Comparison of ENCODE assay signal across 9 cellular contexts in genomic region chr2:227482638-227483340, GRCh38. TPM values are rescaled to one million over a fixed set of nuclear protein-coding genes. Genes with fewer than 3 reads are reported as not detected.
DNase-seq lines count a peak whose midpoint lies in the region; ATAC-seq and TF ChIP-seq lines count a peak whose summit lies in the region.
"Had no signal": no experiment of that assay in that cellular context is flagged by ENCODE, and none has a peak within 500 bp of the region (broad histone marks: within the 10 kb centered on the region; RNA-seq: fewer than 3 reads in every experiment).

No MANE protein-coding gene starts in this region.

- no peak for TF ChIP-seq EP300 in stomach (IDR thresholded peaks at IDR 0.05)

- peak; percentile 61 to 72 for ATAC-seq in activated CD4-positive, CD25-positive, alpha-beta regulatory T cell treated with anti-CD3 and anti-CD28 coated beads, Interleukin-2, amount 50 U/mL, for 24 hours
- ATAC-seq in HG02840 (IDR thresholded peaks at IDR 0.05; ENCODE audit: low FRiP score, unreplicated experiment) (peak; percentile 85), natural killer cell (no peak), right cardiac atrium (no peak)

- no peak for DNase-seq in activated CD4-positive, CD25-positive, alpha-beta regulatory T cell treated with anti-CD3 and anti-CD28 coated beads, Interleukin-2, amount 50 U/mL, for 72 hours
- DNase-seq in NOMO-1 treated with DMSO at 0.1 percent for 48 hours (lab: John Stamatoyannopoulos, UW; ENCODE audit: unreplicated experiment) = peak; percentile 91
- no peak for DNase-seq in natural killer cell
- no peak for DNase-seq in ascending aorta (ENCODE audit: low spot score in 2 of 2)
- DNase-seq in right cardiac atrium = no peak
- DNase-seq in stomach = no peak
- DNase-seq: upper lobe of left lung had no signal

- H3K27ac ChIP-seq in ascending aorta (no peak overlapping the region), right cardiac atrium (ENCODE audit: low read length) (no peak overlapping the region), stomach (no peak overlapping the region)
- H3K27ac ChIP-seq: upper lobe of left lung had no signal

- 76% methylated on average over 1 of the region's 1 CpG for WGBS in right cardiac atrium
- WGBS in stomach, 5 donors = 46 to 81% (median 77%) methylated on average over 1 of the region's 1 CpG

- H3K4me3 ChIP-seq in ascending aorta = no peak overlapping the region
- H3K4me3 ChIP-seq in right cardiac atrium (ENCODE audit: low read length) = no peak overlapping the region
- H3K4me3 ChIP-seq in stomach = no peak overlapping the region
- H3K4me3 ChIP-seq: upper lobe of left lung had no signal

- H3K9me3 ChIP-seq in ascending aorta (peaks cover 0 to 5% of the 10 kb centered on the region in 2 donors), right cardiac atrium (ENCODE audit: control insufficient read depth, low read length) (no peaks in the 10 kb centered on the region), stomach (no peaks in the 10 kb centered on the region)

- H3K4me1 Mint-ChIP-seq in natural killer cell = peaks cover 57 to 65% of the 10 kb centered on the region in 2 donors

- TF ChIP-seq POLR2A in stomach (IDR thresholded peaks at IDR 0.05) = no peak

- peaks cover 0 to 14% of the 10 kb centered on the region in 2 donors for H3K4me1 ChIP-seq in ascending aorta
- no peaks in the 10 kb centered on the region for H3K4me1 ChIP-seq in right cardiac atrium (ENCODE audit: control insufficient read depth, insufficient read depth, low read length)
- peaks cover 12 to 73% (median 38%) of the 10 kb centered on the region in 4 donors for H3K4me1 ChIP-seq in stomach

- no peak for TF ChIP-seq CTCF in natural killer cell (IDR thresholded peaks at IDR 0.05)
- no peak for TF ChIP-seq CTCF in ascending aorta (IDR thresholded peaks at IDR 0.05)
- no peak for TF ChIP-seq CTCF in stomach (IDR thresholded peaks at IDR 0.05)

- no peak overlapping the region for H3K4me3 Mint-ChIP-seq in natural killer cell

- intact Hi-C loops in natural killer cell (cut with micrococcal nuclease) (no loop called here), ascending aorta (cut with DNase I) (no loop called here), right cardiac atrium (cut with DNase I) (no loop called here), stomach (cut with DNase I; ENCODE audit: low total_unique reads) (no loop called here)

- peaks cover 0 to 3% of the 10 kb centered on the region in 2 donors for H3K9me3 Mint-ChIP-seq in natural killer cell

- H3K36me3 ChIP-seq in ascending aorta (no peaks in the 10 kb centered on the region), stomach (no peaks in the 10 kb centered on the region)
- H3K36me3 ChIP-seq: upper lobe of left lung had no signal

- H3K27me3 ChIP-seq in ascending aorta (no peaks in the 10 kb centered on the region), right cardiac atrium (ENCODE audit: control insufficient read depth, insufficient read depth) (no peaks in the 10 kb centered on the region), stomach (no peaks in the 10 kb centered on the region)
- H3K27me3 ChIP-seq: upper lobe of left lung had no signal

- H3K36me3 Mint-ChIP-seq in natural killer cell = peaks cover 12% of the 10 kb centered on the region

- no peaks in the 10 kb centered on the region for H3K27me3 Mint-ChIP-seq in natural killer cell (ENCODE audit: low read depth in 2 of 2)

- peak overlapping the region; percentile 29 to 76 for H3K27ac Mint-ChIP-seq in natural killer cell

RNA-seq across cellular contexts. Expression of gene AGFG1, which starts 10.8 kb away (rescaled TPM):
- 10 to 100 TPM; 65.0 to 71.6 (median 67.3) TPM for total RNA-seq in natural killer cell
- 25.5 TPM for total RNA-seq in ascending aorta
- total RNA-seq in right cardiac atrium = 10 to 100 TPM; 41.2 to 65.3 (median 50.4) TPM
- polyA plus RNA-seq in right cardiac atrium = 21.5 TPM
- 100 to 1,000 TPM in 1 of 5 donors, 10 to 100 TPM in 4; 16.1 to 119 (median 38.1) TPM for total RNA-seq in stomach
- polyA plus RNA-seq in stomach = 10 to 100 TPM; 17.8 to 37.0 (median 34.5) TPM

Comparison
In these comparisons a context has a peak if more than half of its experiments do, and no peak if none do; other contexts are left out.
1. ATAC-seq: peak in activated CD4-positive, CD25-positive, alpha-beta regulatory T cell treated with anti-CD3 and anti-CD28 coated beads, Interleukin-2, amount 50 U/mL, for 24 hours (2 of 2) and HG02840 (single experiment); none in natural killer cell (0 of 3) and right cardiac atrium (0 of 2).